ENCODE assay signal across 23 cellular contexts in the genomic region with DNA sequence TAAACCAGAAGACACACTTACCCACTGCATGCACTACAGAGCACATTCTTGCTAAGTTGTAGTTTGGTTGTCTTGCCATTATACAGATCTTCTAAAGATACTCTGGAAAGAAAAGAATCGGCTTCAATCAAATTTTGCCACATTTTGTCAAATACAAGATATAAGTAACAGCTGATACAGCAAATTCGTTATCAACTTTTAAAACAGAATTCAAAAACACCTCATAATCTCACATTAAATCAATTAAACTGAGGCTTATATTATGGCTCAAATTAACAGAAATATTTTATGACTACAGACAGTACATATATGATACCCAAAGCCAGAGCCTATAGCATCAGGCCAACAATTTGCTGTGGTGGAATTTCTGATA. TPM values are rescaled to one million over a fixed set of nuclear protein-coding genes. Genes with fewer than 3 reads are reported as not detected.
DNase-seq lines count a peak whose midpoint lies in the region; ATAC-seq lines count a peak whose summit lies in the region.
"Had no signal": no experiment of that assay in that cellular context is flagged by ENCODE, and none has a peak within 500 bp of the region (broad histone marks: within the 10 kb centered on the region; RNA-seq: fewer than 3 reads in every experiment).

No MANE protein-coding gene starts in this region.

- no peak for ATAC-seq in activated T-cell treated with anti-CD3 and anti-CD28 coated beads, Interleukin-2, amount 50 U/mL, for 72 hours (replicated peaks in 1 of 2)
- ATAC-seq in stimulated activated naive CD8-positive, alpha-beta T cell treated with anti-CD3 and anti-CD28 coated beads, Interleukin-15, Interleukin-2, amounts not matched to agents 100 U/mL and 50 U/mL, for 24 hours: no peak
- no peak for ATAC-seq in activated naive CD8-positive, alpha-beta T cell treated with anti-CD3 and anti-CD28 coated beads, Interleukin-2, amount 50 U/mL, for 24 hours
- ATAC-seq: GM23338, PC-3 had no signal

- H3K27ac Mint-ChIP-seq in activated T-cell treated with anti-CD3 and anti-CD28 coated beads, Interleukin-2, amount 50 U/mL, for 72 hours: peak overlapping the region; percentile 60
- peak overlapping the region; percentile 70 for H3K27ac Mint-ChIP-seq in stimulated activated naive CD8-positive, alpha-beta T cell treated with anti-CD3 and anti-CD28 coated beads, Interleukin-15, Interleukin-2, amounts not matched to agents 100 ng/mL and 50 ng/mL, for 24 hours
- peak overlapping the region; percentile 52 for H3K27ac Mint-ChIP-seq in activated naive CD8-positive, alpha-beta T cell treated with anti-CD3 and anti-CD28 coated beads, Interleukin-2, amount 50 U/mL, for 24 hours
- H3K27ac Mint-ChIP-seq: H9 had no signal

- H3K9me3 Mint-ChIP-seq in activated T-cell treated with anti-CD3 and anti-CD28 coated beads, Interleukin-2, amount 50 U/mL, for 72 hours: no peaks in the 10 kb centered on the region
- H3K9me3 Mint-ChIP-seq in stimulated activated naive CD8-positive, alpha-beta T cell treated with anti-CD3 and anti-CD28 coated beads, Interleukin-15, Interleukin-2, amounts not matched to agents 100 ng/mL and 50 ng/mL, for 24 hours: no peaks in the 10 kb centered on the region
- H3K9me3 Mint-ChIP-seq in activated naive CD8-positive, alpha-beta T cell treated with anti-CD3 and anti-CD28 coated beads, Interleukin-2, amount 50 U/mL, for 24 hours: no peaks in the 10 kb centered on the region
- H3K9me3 Mint-ChIP-seq: CD4-positive, alpha-beta memory T cell; GM23338; H9 had no signal

- no peak for DNase-seq in activated T-cell treated with anti-CD3 and anti-CD28 coated beads, Interleukin-2, amount 50 U/mL, for 72 hours
- no peak for DNase-seq in activated T-cell treated with anti-CD3 and anti-CD28 coated beads, Interleukin-2, amount 50 U/mL, for 48 hours
- DNase-seq in stimulated activated naive CD8-positive, alpha-beta T cell treated with anti-CD3 and anti-CD28 coated beads, Interleukin-15, Interleukin-2, amounts not matched to agents 100 U/mL and 50 U/mL, for 24 hours: no peak
- no peak for DNase-seq in activated naive CD8-positive, alpha-beta T cell treated with anti-CD3 and anti-CD28 coated beads, Interleukin-2, amount 50 U/mL, for 24 hours
- no peak for DNase-seq in NCI-H146 (lab: John Stamatoyannopoulos, UW)
- DNase-seq in dedifferentiated amniotic fluid mesenchymal stem cell (ENCODE audit: extremely low spot score): no peak
- no peak for DNase-seq in NCI-H2227 treated with DMSO at 0.1 percent for 48 hours (lab: John Stamatoyannopoulos, UW)
- DNase-seq: AML-193; CD4-positive, alpha-beta memory T cell; COR-L47; H9; KBM-7; MG63; NCI-H1105 treated with DMSO at 0.1 percent for 48 hours; NCI-H2029; NCI-H446 treated with DMSO at 0.1 percent for 48 hours; NCI-H526; NCI-H82; NK-92 treated with Interleukin-12 subunit alpha and Interleukin-12 subunit beta, amount 100 ng/mL, for 24 hours; PC-3; SJCRH30 had no signal

- H3K36me3 Mint-ChIP-seq in activated T-cell treated with anti-CD3 and anti-CD28 coated beads, Interleukin-2, amount 50 U/mL, for 72 hours (ENCODE audit: insufficient read depth in 2 of 2): peaks cover 15 to 45% of the 10 kb centered on the region in 2 donors
- H3K36me3 Mint-ChIP-seq in stimulated activated naive CD8-positive, alpha-beta T cell treated with anti-CD3 and anti-CD28 coated beads, Interleukin-15, Interleukin-2, amounts not matched to agents 100 ng/mL and 50 ng/mL, for 24 hours (ENCODE audit: low read depth): peaks cover 85% of the 10 kb centered on the region
- peaks cover 69% of the 10 kb centered on the region for H3K36me3 Mint-ChIP-seq in activated naive CD8-positive, alpha-beta T cell treated with anti-CD3 and anti-CD28 coated beads, Interleukin-2, amount 50 U/mL, for 24 hours (ENCODE audit: low read depth)

- no peaks in the 10 kb centered on the region for H3K27me3 Mint-ChIP-seq in activated T-cell treated with anti-CD3 and anti-CD28 coated beads, Interleukin-2, amount 50 U/mL, for 72 hours (ENCODE audit: low read depth)
- H3K27me3 Mint-ChIP-seq in stimulated activated naive CD8-positive, alpha-beta T cell treated with anti-CD3 and anti-CD28 coated beads, Interleukin-15, Interleukin-2, amounts not matched to agents 100 ng/mL and 50 ng/mL, for 24 hours: no peaks in the 10 kb centered on the region
- no peaks in the 10 kb centered on the region for H3K27me3 Mint-ChIP-seq in activated naive CD8-positive, alpha-beta T cell treated with anti-CD3 and anti-CD28 coated beads, Interleukin-2, amount 50 U/mL, for 24 hours
- H3K27me3 Mint-ChIP-seq: CD4-positive, alpha-beta memory T cell had no signal

- H3K4me3 Mint-ChIP-seq in activated T-cell treated with anti-CD3 and anti-CD28 coated beads, Interleukin-2, amount 50 U/mL, for 72 hours: no peak overlapping the region
- H3K4me3 Mint-ChIP-seq in stimulated activated naive CD8-positive, alpha-beta T cell treated with anti-CD3 and anti-CD28 coated beads, Interleukin-15, Interleukin-2, amounts not matched to agents 100 ng/mL and 50 ng/mL, for 24 hours: no peak overlapping the region
- no peak overlapping the region for H3K4me3 Mint-ChIP-seq in activated naive CD8-positive, alpha-beta T cell treated with anti-CD3 and anti-CD28 coated beads, Interleukin-2, amount 50 U/mL, for 24 hours
- H3K4me3 Mint-ChIP-seq: CD4-positive, alpha-beta memory T cell; GM23338; H9 had no signal

- peaks cover 56% of the 10 kb centered on the region for H3K4me1 Mint-ChIP-seq in activated T-cell treated with anti-CD3 and anti-CD28 coated beads, Interleukin-2, amount 50 U/mL, for 72 hours (ENCODE audit: low read depth)
- H3K4me1 Mint-ChIP-seq in stimulated activated naive CD8-positive, alpha-beta T cell treated with anti-CD3 and anti-CD28 coated beads, Interleukin-15, Interleukin-2, amounts not matched to agents 100 ng/mL and 50 ng/mL, for 24 hours (ENCODE audit: low read depth): peaks cover 63% of the 10 kb centered on the region
- H3K4me1 Mint-ChIP-seq in activated naive CD8-positive, alpha-beta T cell treated with anti-CD3 and anti-CD28 coated beads, Interleukin-2, amount 50 U/mL, for 24 hours: peaks cover 66% of the 10 kb centered on the region

RNA-seq across cellular contexts. Expression of gene DNAJA2, which starts 5.4 kb away (rescaled TPM):
- 10 to 100 TPM; 65.2 to 65.4 TPM for total RNA-seq in activated T-cell treated with anti-CD3 and anti-CD28 coated beads, Interleukin-2, amount 50 U/mL, for 72 hours
